9 cellular contexts compared by ENCODE assay signal in the genomic region with DNA sequence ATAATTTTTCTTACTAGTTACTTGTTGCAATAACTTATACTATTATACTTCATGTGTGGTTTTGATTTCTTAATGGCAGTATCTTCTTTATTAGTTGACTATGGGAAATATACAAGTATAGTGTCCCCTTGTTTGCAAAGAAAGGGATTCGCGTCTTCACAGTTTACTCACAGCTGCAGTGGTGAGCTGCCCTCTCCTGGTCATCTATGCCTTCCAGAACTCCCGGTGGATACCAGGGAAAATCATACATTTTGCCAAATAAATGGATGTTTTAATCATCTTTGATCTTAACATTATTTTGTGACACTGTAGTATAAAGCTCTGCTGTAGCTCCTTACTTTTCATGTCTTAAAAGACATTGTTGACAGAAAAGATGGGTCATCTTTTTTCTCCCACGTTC.
A peak's percentile ranks its signal among the peaks of the same experiment; 100 is the strongest.
DNase-seq lines count a peak whose midpoint lies in the region; ATAC-seq and TF ChIP-seq lines count a peak whose summit lies in the region.
"Had no signal": no experiment of that assay in that cellular context is flagged by ENCODE, and none has a peak within 500 bp of the region (broad histone marks: within the 10 kb centered on the region; RNA-seq: fewer than 3 reads in every experiment).

No MANE protein-coding gene starts in this region.

- peaks cover 0 to 9% of the 10 kb centered on the region in 2 experiments for H3K36me3 ChIP-seq in mesenchymal stem cell (ENCODE audit: control insufficient read depth in 1 of 2, insufficient read depth in 2 of 2, low read depth in 1 of 2, low read length in 2 of 2)
- no peaks in the 10 kb centered on the region for H3K36me3 ChIP-seq in CD4-positive, alpha-beta memory T cell (ENCODE audit: insufficient read depth, low read length)

- no peak overlapping the region for H3K23ac ChIP-seq in mesenchymal stem cell (ENCODE audit: low read length in 2 of 2)

- H3K18ac ChIP-seq in mesenchymal stem cell (ENCODE audit: low read depth in 1 of 2, low read length in 2 of 2), result no peak overlapping the region

- H3K4me2 ChIP-seq in mesenchymal stem cell (ENCODE audit: low read length, poor library complexity, severe bottlenecking), result no peak overlapping the region

- no peaks in the 10 kb centered on the region for H3K4me1 ChIP-seq in mesenchymal stem cell (ENCODE audit: control insufficient read depth, insufficient read depth, low read depth, low read length)
- H3K4me1 ChIP-seq in CD4-positive, alpha-beta memory T cell (ENCODE audit: insufficient read depth, low read length), result no peaks in the 10 kb centered on the region

- H3K9me3 Mint-ChIP-seq in brain, result no peaks in the 10 kb centered on the region
- no peaks in the 10 kb centered on the region for H3K9me3 Mint-ChIP-seq in natural killer cell treated with Interleukin-12 subunit alpha and Interleukin-12 subunit beta and Interleukin-15 and Interleukin-18, amount 100 ng/mL, for 72 hours
- H3K9me3 Mint-ChIP-seq in CD4-positive, alpha-beta memory T cell, result no peaks in the 10 kb centered on the region

- H3K4ac ChIP-seq in mesenchymal stem cell (ENCODE audit: low read depth in 1 of 2, low read length in 2 of 2), result no peak overlapping the region

- H3K27ac Mint-ChIP-seq in brain, result no peak overlapping the region
- no peak overlapping the region for H3K27ac Mint-ChIP-seq in natural killer cell treated with Interleukin-12 subunit alpha and Interleukin-12 subunit beta and Interleukin-15 and Interleukin-18, amount 100 ng/mL, for 72 hours
- peak overlapping the region in 1 of 7 donors; percentile 19 for H3K27ac Mint-ChIP-seq in CD4-positive, alpha-beta memory T cell

- H3K9ac ChIP-seq in mesenchymal stem cell (ENCODE audit: low read length), result no peak overlapping the region

- no peak for ATAC-seq in natural killer cell treated with Interleukin-12 subunit alpha and Interleukin-12 subunit beta and Interleukin-15 and Interleukin-18, amount 100 ng/mL, for 72 hours
- no peak for ATAC-seq in GM19452 (IDR thresholded peaks at IDR 0.05; ENCODE audit: unreplicated experiment)

- H3K14ac ChIP-seq in mesenchymal stem cell (ENCODE audit: low read length in 2 of 2), result no peak overlapping the region

- no peak overlapping the region for H2BK120ac ChIP-seq in mesenchymal stem cell (ENCODE audit: low read depth, low read length)

- H2BK5ac ChIP-seq in mesenchymal stem cell (ENCODE audit: low read depth, low read length, poor library complexity, severe bottlenecking), result no peak overlapping the region

- no peaks in the 10 kb centered on the region for H3K27me3 ChIP-seq in mesenchymal stem cell (ENCODE audit: control insufficient read depth in 1 of 2, insufficient read depth in 1 of 2, low read length in 2 of 2)
- no peaks in the 10 kb centered on the region for H3K27me3 ChIP-seq in CD4-positive, alpha-beta memory T cell (ENCODE audit: insufficient read depth, low read length)

- CTCF ChIA-PET in CD4-positive, alpha-beta memory T cell (lab: Charles Lee; ENCODE audit: partially characterized antibody), result interaction anchor here (0.8 to 1.4 kb wide), 3 partner anchors 264 to 390 kb away, joined by 3 to 5 read pairs (median 4); no protein-coding TSS in a partner anchor

- no peak overlapping the region for H2AK5ac ChIP-seq in mesenchymal stem cell (ENCODE audit: low read length, severe bottlenecking)

- POLR2A ChIA-PET in CD4-positive, alpha-beta memory T cell (lab: Charles Lee; ENCODE audit: partially characterized antibody), result no interaction called here

- no peak overlapping the region for H3K27ac ChIP-seq in mesenchymal stem cell (ENCODE audit: low read length, poor library complexity, severe bottlenecking)
- no peak overlapping the region for H3K27ac ChIP-seq in CD4-positive, alpha-beta memory T cell (ENCODE audit: low read depth, low read length)

- H3K4me3 ChIP-seq in mesenchymal stem cell (ENCODE audit: insufficient read depth in 1 of 2, low read depth in 1 of 2, low read length in 2 of 2), result no peak overlapping the region
- no peak overlapping the region for H3K4me3 ChIP-seq in CD4-positive, alpha-beta memory T cell (ENCODE audit: low read length in 2 of 2)

- H3K79me1 ChIP-seq in mesenchymal stem cell (replicated peaks; ENCODE audit: low read length, poor library complexity, severe bottlenecking), result peaks cover 9% of the 10 kb centered on the region

- H2BK12ac ChIP-seq in mesenchymal stem cell (ENCODE audit: low read length in 2 of 2), result no peak overlapping the region

- H3K4me1 Mint-ChIP-seq in brain, result no peaks in the 10 kb centered on the region
- H3K4me1 Mint-ChIP-seq in natural killer cell treated with Interleukin-12 subunit alpha and Interleukin-12 subunit beta and Interleukin-15 and Interleukin-18, amount 100 ng/mL, for 72 hours (ENCODE audit: low read depth in 2 of 2), result peaks cover 5 to 6% of the 10 kb centered on the region in 2 donors
- H3K4me1 Mint-ChIP-seq in CD4-positive, alpha-beta memory T cell, result peaks cover 0 to 13% (median 7%) of the 10 kb centered on the region in 4 donors

- intact Hi-C loops in CD4-positive, alpha-beta memory T cell (cut with micrococcal nuclease), result no loop called here

- H2BK15ac ChIP-seq in mesenchymal stem cell (ENCODE audit: low read depth, poor library complexity, severe bottlenecking), result no peak overlapping the region

- no peak overlapping the region for H3K4me3 Mint-ChIP-seq in brain
- no peak overlapping the region for H3K4me3 Mint-ChIP-seq in natural killer cell treated with Interleukin-12 subunit alpha and Interleukin-12 subunit beta and Interleukin-15 and Interleukin-18, amount 100 ng/mL, for 72 hours
- H3K4me3 Mint-ChIP-seq in CD4-positive, alpha-beta memory T cell, result no peak overlapping the region

- H2AFZ ChIP-seq in mesenchymal stem cell (ENCODE audit: low read depth, low read length), result no peak overlapping the region

- no peak for TF ChIP-seq EP300 in Ishikawa (IDR thresholded peaks at IDR 0.05; ENCODE audit: borderline replicate concordance)

- peak; percentile 51 for TF ChIP-seq RAD21 in Ishikawa (IDR thresholded peaks at IDR 0.05; ENCODE audit: low read depth)

- 91% methylated on average over 3 of the region's 4 CpGs for WGBS in mesenchymal stem cell

- peak; percentile 6 for DNase-seq in COLO668 (lab: John Stamatoyannopoulos, UW; ENCODE audit: unreplicated experiment)
- DNase-seq in mesenchymal stem cell, result peak; percentile 35
- DNase-seq in natural killer cell treated with Interleukin-12 subunit alpha and Interleukin-12 subunit beta and Interleukin-15 and Interleukin-18, amount 100 ng/mL, for 72 hours (ENCODE audit: low spot score), result no peak
- DNase-seq in HK-2 (ENCODE audit: unreplicated experiment), result no peak
- no peak for DNase-seq in CD4-positive, alpha-beta memory T cell
- DNase-seq: NCI-H187 had no signal

- no peaks in the 10 kb centered on the region for H3K36me3 Mint-ChIP-seq in brain
- H3K36me3 Mint-ChIP-seq in natural killer cell treated with Interleukin-12 subunit alpha and Interleukin-12 subunit beta and Interleukin-15 and Interleukin-18, amount 100 ng/mL, for 72 hours, result no peaks in the 10 kb centered on the region
- peaks cover 6 to 15% of the 10 kb centered on the region in 2 donors for H3K36me3 Mint-ChIP-seq in CD4-positive, alpha-beta memory T cell

- no peak overlapping the region for H4K8ac ChIP-seq in mesenchymal stem cell (ENCODE audit: low read length)

- no peaks in the 10 kb centered on the region for H3K9me3 ChIP-seq in mesenchymal stem cell (ENCODE audit: control insufficient read depth, low read length)
- no peaks in the 10 kb centered on the region for H3K9me3 ChIP-seq in CD4-positive, alpha-beta memory T cell (ENCODE audit: control insufficient read depth in 1 of 2, low read length in 2 of 2)

- peak; percentile 60 to 76 for TF ChIP-seq CTCF in brain (conservative IDR thresholded peaks at IDR 0.05)

- H4K91ac ChIP-seq in mesenchymal stem cell (ENCODE audit: low read length), result no peak overlapping the region

- no peaks in the 10 kb centered on the region for H3K27me3 Mint-ChIP-seq in brain
- H3K27me3 Mint-ChIP-seq in natural killer cell treated with Interleukin-12 subunit alpha and Interleukin-12 subunit beta and Interleukin-15 and Interleukin-18, amount 100 ng/mL, for 72 hours, result no peaks in the 10 kb centered on the region
- no peaks in the 10 kb centered on the region for H3K27me3 Mint-ChIP-seq in CD4-positive, alpha-beta memory T cell

TF ChIP-seq in Ishikawa, 13 proteins besides CTCF, POLR2A, EP300 and RAD21 (continues in another document):
- TF ChIP-seq REST (IDR thresholded peaks at IDR 0.05; ENCODE audit: low read depth) (no peak), TCF12 (IDR thresholded peaks at IDR 0.05; ENCODE audit: low read depth) (no peak), CREB1 (IDR thresholded peaks at IDR 0.05; ENCODE audit: low read depth) (no peak), NFIC (IDR thresholded peaks at IDR 0.05) (no peak), MAX (IDR thresholded peaks at IDR 0.05) (no peak)

Comparison
In these comparisons a context has a peak if more than half of its experiments do, and no peak if none do; other contexts are left out.
1. DNase-seq: peak in COLO668 (single experiment) and mesenchymal stem cell (single experiment); none in natural killer cell treated with Interleukin-12 subunit alpha and Interleukin-12 subunit beta and Interleukin-15 and Interleukin-18, amount 100 ng/mL, for 72 hours (single experiment), HK-2 (single experiment) and CD4-positive, alpha-beta memory T cell (0 of 5).